12 cellular contexts compared by ENCODE assay signal in the genomic region with DNA sequence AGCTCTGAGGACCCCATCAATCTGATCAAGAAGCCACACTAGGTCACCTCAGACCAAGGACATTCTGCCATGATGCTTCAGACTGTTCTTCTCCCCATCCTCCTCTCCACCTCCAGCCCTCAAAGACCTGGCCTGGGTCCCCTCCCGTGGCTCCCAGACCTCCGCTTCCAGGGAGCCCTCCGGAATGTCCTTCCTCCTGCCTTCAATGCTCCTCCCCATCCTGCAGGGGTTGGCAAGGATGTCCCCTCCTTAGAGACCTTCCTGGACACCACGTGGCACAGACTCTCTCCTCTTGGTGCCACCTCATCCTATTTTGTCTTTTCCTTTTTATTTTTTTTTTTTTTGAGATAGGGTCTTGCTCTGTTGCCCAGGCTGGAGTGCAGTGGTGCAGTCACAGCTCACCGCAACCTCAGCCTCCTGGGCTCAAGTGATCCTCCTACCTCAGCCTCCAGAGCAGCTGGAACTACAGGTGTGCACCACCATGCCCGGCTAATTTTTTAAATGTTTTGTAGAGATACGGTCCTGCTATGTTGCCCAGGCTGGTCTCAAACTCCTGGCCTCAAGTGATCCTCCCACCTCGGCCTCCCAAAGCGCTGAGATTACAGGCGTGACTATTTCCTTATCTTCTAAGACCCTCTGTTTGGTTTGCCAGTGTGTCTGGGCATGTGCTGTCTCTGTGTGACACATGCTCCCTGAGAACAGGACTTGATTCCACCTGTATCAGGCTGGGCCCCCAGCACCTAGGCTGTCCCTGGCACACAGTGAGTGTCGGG.
DNase-seq lines count a peak whose midpoint lies in the region; ATAC-seq and TF ChIP-seq lines count a peak whose summit lies in the region.
"Had no signal": no experiment of that assay in that cellular context is flagged by ENCODE, and none has a peak within 500 bp of the region (broad histone marks: within the 10 kb centered on the region; RNA-seq: fewer than 3 reads in every experiment).

No MANE protein-coding gene starts in this region.

- H3K9me3 Mint-ChIP-seq in activated T-helper 17 cell treated with anti-CD3 and anti-CD28 coated beads, Interleukin-2, amount 50 U/mL, for 72 hours: no peaks in the 10 kb centered on the region
- H3K9me3 Mint-ChIP-seq: HFFc6 had no signal

- H3K79me1 ChIP-seq in mesenchymal stem cell (replicated peaks; ENCODE audit: low read length, poor library complexity, severe bottlenecking): no peaks in the 10 kb centered on the region

- peak overlapping the region; percentile 87 for H3K27ac Mint-ChIP-seq in activated T-helper 17 cell treated with anti-CD3 and anti-CD28 coated beads, Interleukin-2, amount 50 U/mL, for 72 hours
- H3K27ac Mint-ChIP-seq: HFFc6 had no signal

- H3K27ac ChIP-seq in BLaER1 (peak overlapping the region; percentile 85), DND-41 (ENCODE audit: low read length) (peak overlapping the region; percentile 88), mesenchymal stem cell (ENCODE audit: low read length, poor library complexity, severe bottlenecking) (no peak overlapping the region)
- H3K27ac ChIP-seq: psoas muscle had no signal

- H4K20me1 ChIP-seq in BLaER1: peaks cover 51% of the 10 kb centered on the region
- H4K20me1 ChIP-seq in DND-41 (ENCODE audit: insufficient read depth, low read length): no peaks in the 10 kb centered on the region

- no peak overlapping the region for H3K18ac ChIP-seq in mesenchymal stem cell (ENCODE audit: low read depth in 1 of 2, low read length in 2 of 2)

- peak overlapping the region; percentile 74; the same call in 1 of the 2 replicates for H3K9ac ChIP-seq in BLaER1
- H3K9ac ChIP-seq in DND-41 (ENCODE audit: low read depth, low read length): peak overlapping the region; percentile 33
- no peak overlapping the region for H3K9ac ChIP-seq in mesenchymal stem cell (ENCODE audit: low read length)

- no peak overlapping the region for H2BK15ac ChIP-seq in mesenchymal stem cell (ENCODE audit: low read depth, poor library complexity, severe bottlenecking)

- H3K4me3 ChIP-seq in BLaER1 (no peak overlapping the region), DND-41 (ENCODE audit: low read depth in 1 of 2, low read length in 2 of 2) (peak overlapping the region in 1 of 2 experiments; percentile 6; a peak in 1 of 4 replicates), mesenchymal stem cell (ENCODE audit: insufficient read depth in 1 of 2, low read depth in 1 of 2, low read length in 2 of 2) (no peak overlapping the region)
- H3K4me3 ChIP-seq: PC-9, psoas muscle had no signal

- TF ChIP-seq CTCF in DND-41 (IDR thresholded peaks at IDR 0.05; ENCODE audit: borderline replicate concordance, extremely low read depth, low read length, poor library complexity, severe bottlenecking): no peak

- no peak overlapping the region for H2AFZ ChIP-seq in DND-41 (ENCODE audit: low read depth, low read length)
- no peak overlapping the region for H2AFZ ChIP-seq in mesenchymal stem cell (ENCODE audit: low read depth, low read length)
- H2AFZ ChIP-seq: PC-9 had no signal

- H3K4me2 ChIP-seq in BLaER1 (peak overlapping the region; percentile 89), DND-41 (ENCODE audit: insufficient read depth, low read length) (peak overlapping the region; percentile 48), mesenchymal stem cell (ENCODE audit: low read length, poor library complexity, severe bottlenecking) (no peak overlapping the region)

- WGBS in mesenchymal stem cell: 91% methylated on average over 10 of the region's 11 CpGs

- H3K9me3 ChIP-seq in BLaER1 (peaks cover 9% of the 10 kb centered on the region), DND-41 (ENCODE audit: insufficient read depth, low read length, severe bottlenecking) (no peaks in the 10 kb centered on the region), mesenchymal stem cell (ENCODE audit: control insufficient read depth, low read length) (peaks cover 5% of the 10 kb centered on the region)
- H3K9me3 ChIP-seq: psoas muscle had no signal

- no peak overlapping the region for H4K91ac ChIP-seq in mesenchymal stem cell (ENCODE audit: low read length)

- no peak overlapping the region for H2BK12ac ChIP-seq in mesenchymal stem cell (ENCODE audit: low read length in 2 of 2)

- H3K36me3 Mint-ChIP-seq in activated T-helper 17 cell treated with anti-CD3 and anti-CD28 coated beads, Interleukin-2, amount 50 U/mL, for 72 hours (ENCODE audit: low read depth): peaks cover 8% of the 10 kb centered on the region

- peaks cover 40% of the 10 kb centered on the region for H3K4me1 Mint-ChIP-seq in activated T-helper 17 cell treated with anti-CD3 and anti-CD28 coated beads, Interleukin-2, amount 50 U/mL, for 72 hours

- no peak overlapping the region for H3K4ac ChIP-seq in mesenchymal stem cell (ENCODE audit: low read depth in 1 of 2, low read length in 2 of 2)

- H3K27me3 ChIP-seq in BLaER1: no peaks in the 10 kb centered on the region
- no peaks in the 10 kb centered on the region for H3K27me3 ChIP-seq in DND-41 (ENCODE audit: insufficient read depth, low read length, poor library complexity)
- peaks cover 0 to 25% of the 10 kb centered on the region in 2 experiments for H3K27me3 ChIP-seq in mesenchymal stem cell (ENCODE audit: control insufficient read depth in 1 of 2, insufficient read depth in 1 of 2, low read length in 2 of 2)

- H2BK5ac ChIP-seq in mesenchymal stem cell (ENCODE audit: low read depth, low read length, poor library complexity, severe bottlenecking): peak overlapping the region; percentile 21

- H3K36me3 ChIP-seq in BLaER1: peaks cover 6% of the 10 kb centered on the region; the same call in 1 of the 2 replicates
- H3K36me3 ChIP-seq in DND-41 (ENCODE audit: insufficient read depth, low read length): no peaks in the 10 kb centered on the region
- H3K36me3 ChIP-seq in mesenchymal stem cell (ENCODE audit: control insufficient read depth in 1 of 2, insufficient read depth in 2 of 2, low read depth in 1 of 2, low read length in 2 of 2): no peaks in the 10 kb centered on the region

- H4K8ac ChIP-seq in mesenchymal stem cell (ENCODE audit: low read length): no peak overlapping the region

- H2BK120ac ChIP-seq in mesenchymal stem cell (ENCODE audit: low read depth, low read length): no peak overlapping the region

- H2AK5ac ChIP-seq in mesenchymal stem cell (ENCODE audit: low read length, severe bottlenecking): peak overlapping the region; percentile 72

- DNase-seq in DND-41: no peak
- no peak for DNase-seq in mesenchymal stem cell
- no peak for DNase-seq in MV-4-11 (lab: John Stamatoyannopoulos, UW)
- no peak for DNase-seq in DMS153 (lab: John Stamatoyannopoulos, UW)
- no peak for DNase-seq in NCI-H510A (lab: John Stamatoyannopoulos, UW)
- DNase-seq: HFFc6, NCI-H1092 treated with DMSO at 0.1 percent for 48 hours, NCI-H446, PC-9 had no signal

- H3K23ac ChIP-seq in mesenchymal stem cell (ENCODE audit: low read length in 2 of 2): no peak overlapping the region

- no peaks in the 10 kb centered on the region for H3K27me3 Mint-ChIP-seq in activated T-helper 17 cell treated with anti-CD3 and anti-CD28 coated beads, Interleukin-2, amount 50 U/mL, for 72 hours

- no peak for ATAC-seq in DND-41 (ENCODE audit: insufficient read depth, low read depth)
- ATAC-seq in activated T-helper 17 cell treated with anti-CD3 and anti-CD28 coated beads, Interleukin-2, amount 50 U/mL, for 72 hours (replicated peaks): no peak
- ATAC-seq: psoas muscle had no signal

- H3K4me3 Mint-ChIP-seq in activated T-helper 17 cell treated with anti-CD3 and anti-CD28 coated beads, Interleukin-2, amount 50 U/mL, for 72 hours: peak overlapping the region; percentile 87
- H3K4me3 Mint-ChIP-seq: HFFc6 had no signal

- H3K4me1 ChIP-seq in BLaER1: peaks cover 100% of the 10 kb centered on the region
- peaks cover 100% of the 10 kb centered on the region for H3K4me1 ChIP-seq in DND-41 (ENCODE audit: insufficient read depth, low read length)
- peaks cover 29% of the 10 kb centered on the region for H3K4me1 ChIP-seq in mesenchymal stem cell (ENCODE audit: control insufficient read depth, insufficient read depth, low read depth, low read length)
- H3K4me1 ChIP-seq: psoas muscle had no signal

- no peak overlapping the region for H3K14ac ChIP-seq in mesenchymal stem cell (ENCODE audit: low read length in 2 of 2)

- no peaks in the 10 kb centered on the region for H3K79me2 ChIP-seq in DND-41 (ENCODE audit: insufficient read depth, low read length)
